33 cellular contexts compared by ENCODE assay signal in genomic region chr9:93212409-93212808, GRCh38. TPM values are rescaled to one million over a fixed set of nuclear protein-coding genes. Genes with fewer than 3 reads are reported as not detected.
"Had no signal": no experiment of that assay in that cellular context is flagged by ENCODE, and none has a peak within 500 bp of the region (broad histone marks: within the 10 kb centered on the region; RNA-seq: fewer than 3 reads in every experiment).

No MANE protein-coding gene starts in this region.

- H3K27ac ChIP-seq: adrenal gland, cardiac muscle cell, neutrophil, thyroid gland, upper lobe of left lung, WERI-Rb-1 had no signal

- H3K4me3 Mint-ChIP-seq: activated naive CD4-positive, alpha-beta T cell treated with anti-CD3 and anti-CD28 coated beads for 36 hours; activated naive CD8-positive, alpha-beta T cell treated with anti-CD3 and anti-CD28 coated beads for 36 hours; activated T-helper 1 cell treated with anti-CD3 and anti-CD28 coated beads, Interleukin-12 subunit alpha, Interleukin-12 subunit beta, Interleukin-2, Interleukin-4 antibody, amounts not matched to agents 30 ng/mL and 10 ng/mL and 1 ng/mL, durations not matched to agents 14 hours and 24 hours and 36 hours; brain; effector memory CD8-positive, alpha-beta T cell; naive B cell; nephron progenitor cell; stimulated activated effector memory CD8-positive, alpha-beta T cell treated with anti-CD3 and anti-CD28 coated beads, Interleukin-12 subunit alpha, Interleukin-12 subunit beta, amount 100 ng/mL, for 72 hours; stimulated activated naive CD8-positive, alpha-beta T cell treated with anti-CD3 and anti-CD28 coated beads, Interleukin-15, amount 100 ng/mL, for 72 hours; T-helper 1 cell treated with Interleukin-12 subunit alpha and Interleukin-12 subunit beta and Interleukin-4 antibody, amounts not matched to agents 30 μg/mL and 1 μg/mL, for 36 hours had no signal

- H3K9me3 ChIP-seq: adrenal gland, neutrophil, thyroid gland had no signal

- H3K4me3 ChIP-seq: adrenal gland, cardiac muscle cell, smooth muscle cell, thyroid gland, upper lobe of left lung had no signal

- ATAC-seq: activated CD4-positive, CD25-positive, alpha-beta regulatory T cell treated with anti-CD3 and anti-CD28 coated beads, Interleukin-2, amount 50 U/mL, for 24 hours; effector memory CD8-positive, alpha-beta T cell; stimulated activated naive CD8-positive, alpha-beta T cell treated with anti-CD3 and anti-CD28 coated beads, Interleukin-15, amount 100 ng/mL, for 72 hours had no signal

- H3K36me3 Mint-ChIP-seq: activated naive CD8-positive, alpha-beta T cell treated with anti-CD3 and anti-CD28 coated beads for 36 hours; stimulated activated effector memory CD8-positive, alpha-beta T cell treated with anti-CD3 and anti-CD28 coated beads, Interleukin-12 subunit alpha, Interleukin-12 subunit beta, amount 100 ng/mL, for 72 hours had no signal

- H3K4me1 Mint-ChIP-seq: activated naive CD8-positive, alpha-beta T cell treated with anti-CD3 and anti-CD28 coated beads for 36 hours; stimulated activated naive CD8-positive, alpha-beta T cell treated with anti-CD3 and anti-CD28 coated beads, Interleukin-15, amount 100 ng/mL, for 72 hours had no signal

- H3K4me1 ChIP-seq: upper lobe of left lung had no signal

- H3K27me3 ChIP-seq: adrenal gland, cardiac muscle cell, thyroid gland, upper lobe of left lung had no signal

- H3K27me3 Mint-ChIP-seq: activated naive CD8-positive, alpha-beta T cell treated with anti-CD3 and anti-CD28 coated beads for 36 hours; progenitor cell of endocrine pancreas; stimulated activated naive CD8-positive, alpha-beta T cell treated with anti-CD3 and anti-CD28 coated beads, Interleukin-15, amount 100 ng/mL, for 72 hours had no signal

- H3K27ac Mint-ChIP-seq: activated naive CD4-positive, alpha-beta T cell treated with anti-CD3 and anti-CD28 coated beads for 36 hours; activated naive CD8-positive, alpha-beta T cell treated with anti-CD3 and anti-CD28 coated beads for 36 hours; activated T-helper 1 cell treated with anti-CD3 and anti-CD28 coated beads, Interleukin-12 subunit alpha, Interleukin-12 subunit beta, Interleukin-2, Interleukin-4 antibody, amounts not matched to agents 30 ng/mL and 10 ng/mL and 1 ng/mL, durations not matched to agents 14 hours and 24 hours and 36 hours; brain; effector memory CD8-positive, alpha-beta T cell; nephron progenitor cell; stimulated activated effector memory CD8-positive, alpha-beta T cell treated with anti-CD3 and anti-CD28 coated beads, Interleukin-12 subunit alpha, Interleukin-12 subunit beta, amount 100 ng/mL, for 72 hours; stimulated activated naive CD8-positive, alpha-beta T cell treated with anti-CD3 and anti-CD28 coated beads, Interleukin-15, amount 100 ng/mL, for 72 hours; T-helper 1 cell treated with Interleukin-12 subunit alpha and Interleukin-12 subunit beta and Interleukin-4 antibody, amounts not matched to agents 30 μg/mL and 1 μg/mL, for 36 hours had no signal

- DNase-seq: activated CD4-positive, alpha-beta T cell treated with anti-CD3 and anti-CD28 coated beads for 48 hours; activated CD4-positive, alpha-beta T cell treated with anti-CD3 and anti-CD28 coated beads, Interleukin-2, amount 50 U/mL, for 48 hours; activated CD8-positive, alpha-beta memory T cell treated with anti-CD3 and anti-CD28 coated beads, Interleukin-2, amount 50 U/mL, for 4 hours; activated effector memory CD4-positive, alpha-beta T cell treated with anti-CD3 and anti-CD28 coated beads, Interleukin-2, amount 50 U/mL, for 16 hours; activated naive CD4-positive, alpha-beta T cell treated with anti-CD3 and anti-CD28 coated beads for 36 hours; activated naive CD8-positive, alpha-beta T cell treated with anti-CD3 and anti-CD28 coated beads for 36 hours; activated T-cell treated with anti-CD3 and anti-CD28 coated beads, Interleukin-2, amount 50 U/mL, for 1 hour; adrenal gland; cortex of kidney; effector memory CD8-positive, alpha-beta T cell; erythroblast; mammary epithelial cell; naive B cell; nephron progenitor cell; stimulated activated CD4-positive, alpha-beta T cell treated with anti-CD3 and anti-CD28 coated beads, Interleukin-15, amount 100 ng/mL, for 24 hours; stimulated activated naive CD8-positive, alpha-beta T cell treated with anti-CD3 and anti-CD28 coated beads, Interleukin-15, amount 100 ng/mL, for 72 hours; T-helper 9 cell; thyroid gland; upper lobe of left lung had no signal

- H3K36me3 ChIP-seq: adrenal gland, cardiac muscle cell, neutrophil, thyroid gland, upper lobe of left lung had no signal

RNA-seq across cellular contexts. Expression of gene WNK2, which starts 28.5 kb away (rescaled TPM):
- total RNA-seq: fibroblast of lung, fibroblast of villous mesenchyme, osteocyte, renal cortical epithelial cell had no signal
